26 cellular contexts compared by ENCODE assay signal in genomic region chr10:101261702-101262101, GRCh38. TPM values are rescaled to one million over a fixed set of nuclear protein-coding genes. Genes with fewer than 3 reads are reported as not detected.
DNase-seq lines count a peak whose midpoint lies in the region; ATAC-seq, FAIRE-seq and TF ChIP-seq lines count a peak whose summit lies in the region.
"Had no signal": no experiment of that assay in that cellular context is flagged by ENCODE, and none has a peak within 500 bp of the region (broad histone marks: within the 10 kb centered on the region; RNA-seq: fewer than 3 reads in every experiment).

No MANE protein-coding gene starts in this region.

- H3K36me3 Mint-ChIP-seq in endodermal cell (ENCODE audit: low read depth), result no peaks in the 10 kb centered on the region
- peaks cover 12% of the 10 kb centered on the region for H3K36me3 Mint-ChIP-seq in nephron progenitor cell (ENCODE audit: low read depth)
- no peaks in the 10 kb centered on the region for H3K36me3 Mint-ChIP-seq in natural killer cell
- H3K36me3 Mint-ChIP-seq in stimulated activated naive B cell treated with anti-CD40 and anti-IgM and Interleukin-4, amounts not matched to agents 10 μg/mL and 1 μg/mL and 100 μg/mL, for 72 hours, result peaks cover 0 to 3% of the 10 kb centered on the region in 2 donors
- H3K36me3 Mint-ChIP-seq: CD4-positive, CD25-positive, alpha-beta regulatory T cell had no signal

- H3K4me2 ChIP-seq in A549, result no peak overlapping the region
- H3K4me2 ChIP-seq: BLaER1 had no signal

- H3K27me3 ChIP-seq in SJCRH30 (no peaks in the 10 kb centered on the region), endodermal cell (ENCODE audit: control insufficient read depth, insufficient read depth, low read length, poor library complexity, severe bottlenecking) (peaks cover 13% of the 10 kb centered on the region)
- H3K27me3 ChIP-seq: BLaER1 had no signal

- TF ChIP-seq RAD21 in A549 (conservative IDR thresholded peaks at IDR 0.05 in 1 of 2, IDR thresholded peaks at IDR 0.05 in 1 of 2), result no peak

- no peak for TF ChIP-seq POLR2A in A549 (IDR thresholded peaks at IDR 0.05; ENCODE audit: low read length)

- ATAC-seq in A549, result peak; percentile 33 to 46; a peak in 3 of 6 replicates
- ATAC-seq in natural killer cell, result no peak
- ATAC-seq in stimulated activated naive B cell treated with anti-CD40 and anti-IgM and Interleukin-4, amounts not matched to agents 10 μg/mL and 1 μg/mL and 100 μg/mL, for 72 hours (replicated peaks), result no peak
- no peak for ATAC-seq in HG02623 (IDR thresholded peaks at IDR 0.05; ENCODE audit: unreplicated experiment)
- ATAC-seq: PC-3 had no signal

- CTCF ChIA-PET in A549 (lab: Yijun Ruan, JAX), result interaction anchor here (0.6 to 27.7 kb wide), 3 partner anchors 13 to 51 kb away, joined by 4 to 206 read pairs (median 66); no protein-coding TSS in a partner anchor

- H3K4me3 Mint-ChIP-seq in endodermal cell, result no peak overlapping the region
- peak overlapping the region; percentile 70 for H3K4me3 Mint-ChIP-seq in nephron progenitor cell
- no peak overlapping the region for H3K4me3 Mint-ChIP-seq in natural killer cell
- H3K4me3 Mint-ChIP-seq in stimulated activated naive B cell treated with anti-CD40 and anti-IgM and Interleukin-4, amounts not matched to agents 10 μg/mL and 1 μg/mL and 100 μg/mL, for 72 hours, result no peak overlapping the region
- H3K4me3 Mint-ChIP-seq: CD4-positive, CD25-positive, alpha-beta regulatory T cell had no signal

- H3K36me3 ChIP-seq in SJCRH30, result no peaks in the 10 kb centered on the region
- H3K36me3 ChIP-seq in endodermal cell (ENCODE audit: control insufficient read depth, insufficient read depth, low read length), result no peaks in the 10 kb centered on the region
- H3K36me3 ChIP-seq: BLaER1 had no signal

- H3K4me1 ChIP-seq in A549 (no peaks in the 10 kb centered on the region), SJCRH30 (peaks cover 47% of the 10 kb centered on the region), endodermal cell (ENCODE audit: control insufficient read depth, insufficient read depth, low read length) (peaks cover 27% of the 10 kb centered on the region)
- H3K4me1 ChIP-seq: BLaER1 had no signal

- no peak overlapping the region for H3K9ac ChIP-seq in endodermal cell (ENCODE audit: extremely low read depth, low read length, poor library complexity, severe bottlenecking)
- H3K9ac ChIP-seq: BLaER1 had no signal

- H3K27ac Mint-ChIP-seq in endodermal cell (no peak overlapping the region), nephron progenitor cell (no peak overlapping the region), natural killer cell (no peak overlapping the region)
- no peak overlapping the region for H3K27ac Mint-ChIP-seq in stimulated activated naive B cell treated with anti-CD40 and anti-IgM and Interleukin-4, amounts not matched to agents 10 μg/mL and 1 μg/mL and 100 μg/mL, for 72 hours
- H3K27ac Mint-ChIP-seq: CD4-positive, CD25-positive, alpha-beta regulatory T cell had no signal

- intact Hi-C loops in natural killer cell (cut with micrococcal nuclease), result no loop called here

- WGBS in A549 (ENCODE audit: missing lambda C conversion rate), result 60% methylated on average over 3 of the region's 3 CpGs
- WGBS in endodermal cell (ENCODE audit: insufficient coverage in 1 of 2, insufficient read length in 1 of 2), 2 experiments, result 51% methylated on average over 2 of the region's 3 CpGs; no CpG with 5 or more reads in 1 of the 2 experiments

- H3K27me3 Mint-ChIP-seq in endodermal cell (ENCODE audit: insufficient read depth) (peaks cover 22% of the 10 kb centered on the region), nephron progenitor cell (ENCODE audit: low read depth, poor library complexity) (peaks cover 3% of the 10 kb centered on the region), natural killer cell (ENCODE audit: low read depth in 2 of 2) (peaks cover 32 to 41% of the 10 kb centered on the region in 2 donors)
- peaks cover 43 to 60% of the 10 kb centered on the region in 2 donors for H3K27me3 Mint-ChIP-seq in stimulated activated naive B cell treated with anti-CD40 and anti-IgM and Interleukin-4, amounts not matched to agents 10 μg/mL and 1 μg/mL and 100 μg/mL, for 72 hours

- H3K9me3 ChIP-seq in A549 (peaks cover 16% of the 10 kb centered on the region), SJCRH30 (replicated peaks) (peaks cover 4% of the 10 kb centered on the region), endodermal cell (ENCODE audit: control insufficient read depth, low read length) (no peaks in the 10 kb centered on the region)

- H3K4me1 Mint-ChIP-seq in endodermal cell, result peaks cover 38% of the 10 kb centered on the region
- peaks cover 70% of the 10 kb centered on the region for H3K4me1 Mint-ChIP-seq in nephron progenitor cell
- no peaks in the 10 kb centered on the region for H3K4me1 Mint-ChIP-seq in natural killer cell
- no peaks in the 10 kb centered on the region for H3K4me1 Mint-ChIP-seq in stimulated activated naive B cell treated with anti-CD40 and anti-IgM and Interleukin-4, amounts not matched to agents 10 μg/mL and 1 μg/mL and 100 μg/mL, for 72 hours
- H3K4me1 Mint-ChIP-seq: CD4-positive, CD25-positive, alpha-beta regulatory T cell had no signal

- POLR2A ChIA-PET in A549 (lab: Yijun Ruan, JAX), result no interaction called here

- H3K9me3 Mint-ChIP-seq in endodermal cell, result no peaks in the 10 kb centered on the region
- peaks cover 19% of the 10 kb centered on the region for H3K9me3 Mint-ChIP-seq in nephron progenitor cell
- H3K9me3 Mint-ChIP-seq in natural killer cell, result no peaks in the 10 kb centered on the region
- H3K9me3 Mint-ChIP-seq in stimulated activated naive B cell treated with anti-CD40 and anti-IgM and Interleukin-4, amounts not matched to agents 10 μg/mL and 1 μg/mL and 100 μg/mL, for 72 hours, result peaks cover 0 to 3% of the 10 kb centered on the region in 2 donors

- TF ChIP-seq CTCF in A549 (IDR thresholded peaks at IDR 0.05), result no peak
- TF ChIP-seq CTCF in endodermal cell (conservative IDR thresholded peaks at IDR 0.05), result peak; percentile 46
- TF ChIP-seq CTCF in nephron progenitor cell (IDR thresholded peaks at IDR 0.05), result no peak
- TF ChIP-seq CTCF in natural killer cell (IDR thresholded peaks at IDR 0.05), result no peak

- H3K4me3 ChIP-seq in A549, result no peak overlapping the region
- peak overlapping the region; percentile 48; the same call in 1 of the 2 replicates for H3K4me3 ChIP-seq in SJCRH30
- no peak overlapping the region for H3K4me3 ChIP-seq in endodermal cell (ENCODE audit: low read length)
- H3K4me3 ChIP-seq: BLaER1 had no signal

- no peak for TF ChIP-seq EP300 in A549 (IDR thresholded peaks at IDR 0.05)

- DNase-seq in A549 (ENCODE audit: low read depth in 1 of 2, low spot score in 1 of 2) (no peak), SJCRH30 (no peak), endodermal cell (peak; percentile 73), nephron progenitor cell (no peak), natural killer cell (no peak), 8988T (no peak)
- DNase-seq in stimulated activated naive B cell treated with anti-CD40 and anti-IgM and Interleukin-4, amounts not matched to agents 10 μg/mL and 1 μg/mL and 100 μg/mL, for 72 hours, result no peak
- DNase-seq: CD4-positive, CD25-positive, alpha-beta regulatory T cell; KBM-7; MV-4-11; NCI-H1105; NCI-H146; NCI-H1930; NCI-H2107; NCI-H446; NCI-H524 treated with DMSO at 0.1 percent for 48 hours; NCI-H774; PC-3 had no signal

- no peak for FAIRE-seq in A549 (lab: Jason Lieb, UNC)
- FAIRE-seq: D721Med, G401.6, H54 had no signal

- H3K27ac ChIP-seq in A549 (no peak overlapping the region), SJCRH30 (peak overlapping the region; percentile 42; the same call in 1 of the 2 replicates), endodermal cell (ENCODE audit: low read depth, low read length) (no peak overlapping the region)
- H3K27ac ChIP-seq: 22Rv1, BLaER1 had no signal

TF ChIP-seq in A549, 52 proteins besides CTCF, POLR2A, EP300 and RAD21:
- no peak for TF ChIP-seq FOSB (CRISPR knock-in tag; IDR thresholded peaks at IDR 0.05)
- no peak for TF ChIP-seq TFCP2L1 (CRISPR knock-in tag; IDR thresholded peaks at IDR 0.05)
- no peak for TF ChIP-seq POLR2AphosphoS2 (conservative IDR thresholded peaks at IDR 0.05; ENCODE audit: low read length)
- no peak for TF ChIP-seq FOSL2 (IDR thresholded peaks at IDR 0.05)
- no peak for TF ChIP-seq FOSL2 (CRISPR knock-in tag; IDR thresholded peaks at IDR 0.05)
- TF ChIP-seq KDM5A (IDR thresholded peaks at IDR 0.05), result no peak
- no peak for TF ChIP-seq E2F6 (IDR thresholded peaks at IDR 0.05; ENCODE audit: borderline replicate concordance, low read depth)
- no peak for TF ChIP-seq CBX2 (IDR thresholded peaks at IDR 0.05; ENCODE audit: borderline replicate concordance, low read depth)
- no peak for TF ChIP-seq ATOH8 (CRISPR knock-in tag; IDR thresholded peaks at IDR 0.05; ENCODE audit: low read depth)
- TF ChIP-seq MYC (IDR thresholded peaks at IDR 0.05; ENCODE audit: borderline replicate concordance, low read length), result no peak
- no peak for TF ChIP-seq CEBPB (IDR thresholded peaks at IDR 0.05)
- no peak for TF ChIP-seq NR3C1 (IDR thresholded peaks at IDR 0.05)
- TF ChIP-seq ZSCAN20 (CRISPR knock-in tag; IDR thresholded peaks at IDR 0.05), result no peak
- TF ChIP-seq CHD4 (IDR thresholded peaks at IDR 0.05; ENCODE audit: borderline replicate concordance), result no peak

RNA-seq across cellular contexts. Expression of gene LBX1, which starts 32.4 kb away (rescaled TPM):
- polyA plus RNA-seq in A549 (2011; rRNA removed), result not detected in 2 replicates
- 0.01 TPM in 1 of 2 replicates, not detected in the other for polyA plus RNA-seq in A549 (2012; cell fraction: cytosol; rRNA removed)
- polyA plus RNA-seq in A549 (2012; cell fraction: nucleus; rRNA removed), result not detected in 2 replicates
- not detected in 3 replicates for polyA plus RNA-seq in A549 (2017; fragmentation: RNase III; extraction: RNeasy Plus Mini Kit Qiagen cat#74134 plus additional on column Dnase treatment)
- not detected in 2 replicates for polyA minus RNA-seq in A549 (2011; rRNA and poly(A)+ RNA removed)
- 13.5 and 13.7 TPM in 2 replicates for total RNA-seq in SJCRH30 (2014; rRNA removed; shearing (Covaris generic))
- total RNA-seq in endodermal cell, result not detected
- polyA plus RNA-seq in endodermal cell (2013, experiment 1 of 2), result 2.0 TPM
- 1.8 TPM for polyA plus RNA-seq in endodermal cell (2013, experiment 2 of 2)
- not detected for total RNA-seq in natural killer cell
- total RNA-seq: CD4-positive, CD25-positive, alpha-beta regulatory T cell; MCF 10A; PC-3; SK-MEL-5 had no signal
- polyA plus RNA-seq: CD4-positive, CD25-positive, alpha-beta regulatory T cell had no signal

Comparison
In these comparisons a context has a peak if more than half of its experiments do, and no peak if none do; other contexts are left out.
1. ATAC-seq: peak in A549 (2 of 2); none in natural killer cell (0 of 3), stimulated activated naive B cell treated with anti-CD40 and anti-IgM and Interleukin-4, amounts not matched to agents 10 μg/mL and 1 μg/mL and 100 μg/mL, for 72 hours (0 of 2) and HG02623 (single experiment).
2. RNA of gene LBX1, which starts 32.4 kb away (total RNA-seq): 13.5 to 13.7 TPM in SJCRH30; not detected in endodermal cell and not detected in natural killer cell; every median in the first group is over 10 times any median in the second.